27 cellular contexts compared by ENCODE assay signal in the genomic region with DNA sequence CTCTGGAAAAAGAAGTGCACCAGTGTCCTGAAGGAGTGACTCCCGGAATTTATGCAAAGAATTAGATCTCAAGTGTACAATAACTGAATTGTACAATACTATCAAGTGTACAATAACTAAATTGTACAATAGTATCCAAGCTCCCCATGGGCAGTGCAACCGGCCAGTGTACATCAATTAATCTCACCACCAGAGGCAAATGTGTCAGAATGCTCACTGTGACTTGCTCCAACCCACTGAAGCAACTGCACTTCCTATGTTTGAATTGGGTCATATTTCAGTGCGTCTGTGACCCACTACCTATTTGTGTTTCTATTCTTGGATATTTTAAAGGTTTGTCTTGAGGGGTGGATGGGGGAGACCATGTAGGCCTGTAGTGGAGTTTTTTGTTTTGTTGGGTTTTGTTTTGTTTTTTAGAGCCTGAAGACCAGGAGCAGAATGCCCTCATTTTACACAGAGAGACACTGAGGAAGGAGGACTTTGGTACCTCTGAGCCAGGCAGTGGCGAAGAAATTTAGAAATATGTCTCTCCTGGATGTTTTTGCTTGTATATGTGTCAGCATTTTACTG.
DNase-seq lines count a peak whose midpoint lies in the region; ATAC-seq, FAIRE-seq and TF ChIP-seq lines count a peak whose summit lies in the region.
"Had no signal": no experiment of that assay in that cellular context is flagged by ENCODE, and none has a peak within 500 bp of the region (broad histone marks: within the 10 kb centered on the region; RNA-seq: fewer than 3 reads in every experiment).

No MANE protein-coding gene starts in this region.

- no peak overlapping the region for H3K9ac ChIP-seq in keratinocyte (ENCODE audit: control insufficient read depth, extremely low read depth, insufficient read depth, low read length)

- no peaks in the 10 kb centered on the region for H4K20me1 ChIP-seq in keratinocyte (ENCODE audit: control insufficient read depth, extremely low read depth, insufficient read depth, low read length)

- H3K79me2 ChIP-seq in keratinocyte (ENCODE audit: control insufficient read depth, insufficient read depth, low read length) = no peaks in the 10 kb centered on the region

- DNase-seq in DMS153 treated with DMSO at 0.1 percent for 48 hours (lab: John Stamatoyannopoulos, UW; ENCODE audit: unreplicated experiment) (peak; percentile 46), HT-29 (ENCODE audit: low spot score) (peak; percentile 36), RWPE2 (ENCODE audit: low spot score) (no peak), keratinocyte (ENCODE audit: low read depth, low spot score) (no peak), NCI-H1694 treated with DMSO at 0.1 percent for 48 hours (lab: John Stamatoyannopoulos, UW) (no peak), NCI-H2081 treated with DMSO at 0.1 percent for 48 hours (lab: John Stamatoyannopoulos, UW) (no peak)
- DNase-seq: activated naive CD4-positive, alpha-beta T cell; activated T-cell treated with anti-CD3 and anti-CD28 coated beads, Interleukin-2, amount 50 U/mL, for 24 hours; amniotic stem cell; CD4-positive, alpha-beta memory T cell; DMS79; head of caudate nucleus; MM.1S; naive B cell; NCI-H226; occipital lobe; SIG-M5; spleen; stimulated activated CD4-positive, alpha-beta T cell treated with anti-CD3 and anti-CD28 coated beads, Interleukin-4, amount 100 ng/mL, for 4 hours; stimulated activated naive CD8-positive, alpha-beta T cell treated with anti-CD3 and anti-CD28 coated beads, Interleukin-15, Interleukin-2, amounts not matched to agents 100 U/mL and 50 U/mL, for 24 hours; T-cell; thyroid gland had no signal

- H3K36me3 ChIP-seq in RWPE2 (ENCODE audit: low read depth) = no peaks in the 10 kb centered on the region
- no peaks in the 10 kb centered on the region for H3K36me3 ChIP-seq in keratinocyte (ENCODE audit: control insufficient read depth in 2 of 2, extremely low read depth in 1 of 2, insufficient read depth in 2 of 2, low read length in 2 of 2)
- H3K36me3 ChIP-seq: cardiac muscle cell, spleen, thyroid gland had no signal

- no peaks in the 10 kb centered on the region for H3K9me1 ChIP-seq in keratinocyte (ENCODE audit: control insufficient read depth, extremely low read depth, insufficient read depth, low read length)

- H3K4me1 ChIP-seq in RWPE2 (ENCODE audit: insufficient read depth, poor library complexity, severe bottlenecking) (peaks cover 38% of the 10 kb centered on the region), keratinocyte (ENCODE audit: control insufficient read depth, extremely low read depth, insufficient read depth, low read length) (peaks cover 29% of the 10 kb centered on the region)
- H3K4me1 ChIP-seq: spleen, thyroid gland had no signal

- dilution Hi-C loops in keratinocyte (cut with MboI; ENCODE audit: extremely low pct_ligation_motif_present, low sequenced_read_pairs) = no loop called here

- H3K9me3 ChIP-seq in RWPE2 (ENCODE audit: severe bottlenecking) (no peaks in the 10 kb centered on the region), keratinocyte (ENCODE audit: control insufficient read depth, low read depth, low read length) (no peaks in the 10 kb centered on the region)
- H3K9me3 ChIP-seq: thyroid gland had no signal

- TF ChIP-seq CTCF in RWPE2 (IDR thresholded peaks at IDR 0.05; ENCODE audit: poor library complexity, severe bottlenecking) (peak; percentile 37), keratinocyte (optimal IDR thresholded peaks at IDR 0.05 in 1 of 3, IDR thresholded peaks at IDR 0.05 in 1 of 3, conservative IDR thresholded peaks at IDR 0.05 in 1 of 3; ENCODE audit: extremely low read depth in 1 of 3, insufficient read depth in 2 of 3, low read length in 3 of 3) (peak in 2 of 3 experiments; percentile 6 to 15)

- H3K4me2 ChIP-seq in keratinocyte (ENCODE audit: control insufficient read depth, extremely low read depth, insufficient read depth, low read depth, low read length) = peak overlapping the region; percentile 47
- H3K4me2 ChIP-seq: GM23338 had no signal

- H3K27me3 ChIP-seq in RWPE2 (ENCODE audit: insufficient read depth, poor library complexity, severe bottlenecking) (no peaks in the 10 kb centered on the region), keratinocyte (ENCODE audit: control insufficient read depth, extremely low read depth, insufficient read depth, low read length) (no peaks in the 10 kb centered on the region)
- H3K27me3 ChIP-seq: cardiac muscle cell, spleen, thyroid gland had no signal

- H3K4me3 ChIP-seq in RWPE2 (ENCODE audit: severe bottlenecking) = no peak overlapping the region
- H3K4me3 ChIP-seq in keratinocyte (ENCODE audit: control insufficient read depth in 2 of 3, extremely low read depth in 1 of 3, insufficient read depth in 2 of 3, low read depth in 1 of 3, low read length in 3 of 3) = no peak overlapping the region
- H3K4me3 ChIP-seq: cardiac muscle cell, GM23338, spleen, thyroid gland had no signal

- peak overlapping the region; percentile 5 for H2AFZ ChIP-seq in keratinocyte (ENCODE audit: control insufficient read depth, low read length)

- H3K27ac ChIP-seq in RWPE2 (ENCODE audit: poor library complexity, severe bottlenecking) = peak overlapping the region; percentile 97
- H3K27ac ChIP-seq in keratinocyte (ENCODE audit: control insufficient read depth, insufficient read depth, low read length) = peak overlapping the region; percentile 17
- H3K27ac ChIP-seq: cardiac muscle cell, spleen, thyroid gland had no signal

- FAIRE-seq in keratinocyte (lab: Jason Lieb, UNC) = no peak
- FAIRE-seq: TTC549 had no signal

- peak; percentile 39 for ATAC-seq in RWPE2 (ENCODE audit: low read depth)
- ATAC-seq in HG03025 (IDR thresholded peaks at IDR 0.05; ENCODE audit: low FRiP score, unreplicated experiment) = no peak
- ATAC-seq: GM23338; left lobe of liver; stimulated activated naive CD8-positive, alpha-beta T cell treated with anti-CD3 and anti-CD28 coated beads, Interleukin-15, Interleukin-2, amounts not matched to agents 100 U/mL and 50 U/mL, for 24 hours; T-cell had no signal

Comparison
In these comparisons a context has a peak if more than half of its experiments do, and no peak if none do; other contexts are left out.
1. DNase-seq: peak in DMS153 treated with DMSO at 0.1 percent for 48 hours (single experiment) and HT-29 (single experiment); none in RWPE2 (single experiment), keratinocyte (single experiment), NCI-H1694 treated with DMSO at 0.1 percent for 48 hours (single experiment) and NCI-H2081 treated with DMSO at 0.1 percent for 48 hours (single experiment).